11 cellular contexts compared by ENCODE assay signal in genomic region chr14:100108840-100109593, GRCh38. TPM values are rescaled to one million over a fixed set of nuclear protein-coding genes. Genes with fewer than 3 reads are reported as not detected.
DNase-seq lines count a peak whose midpoint lies in the region; ATAC-seq and TF ChIP-seq lines count a peak whose summit lies in the region.
"Had no signal": no experiment of that assay in that cellular context is flagged by ENCODE, and none has a peak within 500 bp of the region (broad histone marks: within the 10 kb centered on the region; RNA-seq: fewer than 3 reads in every experiment).

No MANE protein-coding gene starts in this region.

- peaks cover 19% of the 10 kb centered on the region for H3K36me3 Mint-ChIP-seq in activated CD4-positive, alpha-beta memory T cell treated with anti-CD3 and anti-CD28 coated beads for 36 hours
- H3K36me3 Mint-ChIP-seq in osteocyte (ENCODE audit: unreplicated experiment): peaks cover 13% of the 10 kb centered on the region

- DNase-seq in GM03348 (ENCODE audit: low spot score): peak; percentile 40
- DNase-seq in activated CD4-positive, alpha-beta memory T cell treated with anti-CD3 and anti-CD28 coated beads for 36 hours: no peak
- DNase-seq in fibroblast of mammary gland (ENCODE audit: low read depth): peak; percentile 85
- no peak for DNase-seq in osteocyte (ENCODE audit: extremely low spot score, unreplicated experiment)
- DNase-seq in NCI-H1092 (lab: John Stamatoyannopoulos, UW): no peak
- DNase-seq in NCI-H146 treated with DMSO at 0.1 percent for 48 hours (lab: John Stamatoyannopoulos, UW; ENCODE audit: unreplicated experiment): no peak
- DNase-seq: cerebellar nuclear complex had no signal

- POLR2A ChIA-PET in activated CD4-positive, alpha-beta memory T cell treated with anti-CD3 and anti-CD28 coated beads for 36 hours (lab: Charles Lee): interaction anchor here (1.4 to 11.3 kb wide), 4 partner anchors 28 to 47 kb away, joined by 4 to 200 read pairs (median 6); partner anchors contain the start of gene EVL

- H3K9me3 Mint-ChIP-seq in activated CD4-positive, alpha-beta memory T cell treated with anti-CD3 and anti-CD28 coated beads for 36 hours: no peaks in the 10 kb centered on the region
- H3K9me3 Mint-ChIP-seq in osteocyte (ENCODE audit: unreplicated experiment): no peaks in the 10 kb centered on the region

- intact Hi-C loops in activated CD4-positive, alpha-beta memory T cell treated with anti-CD3 and anti-CD28 coated beads for 36 hours (cut with micrococcal nuclease): loop anchor here (1.0 to 5.0 kb wide), 6 partner anchors 33 to 268 kb away; partner anchors contain the start of gene WDR25

- no peak for ATAC-seq in GM21515 (IDR thresholded peaks at IDR 0.05; ENCODE audit: unreplicated experiment)
- no peak for ATAC-seq in GM19324 (IDR thresholded peaks at IDR 0.05; ENCODE audit: low FRiP score, unreplicated experiment)

- peaks cover 55% of the 10 kb centered on the region for H3K4me1 Mint-ChIP-seq in activated CD4-positive, alpha-beta memory T cell treated with anti-CD3 and anti-CD28 coated beads for 36 hours (ENCODE audit: low read depth)
- peaks cover 59% of the 10 kb centered on the region for H3K4me1 Mint-ChIP-seq in osteocyte (ENCODE audit: unreplicated experiment)

- no peak overlapping the region for H3K4me3 Mint-ChIP-seq in activated CD4-positive, alpha-beta memory T cell treated with anti-CD3 and anti-CD28 coated beads for 36 hours
- H3K4me3 Mint-ChIP-seq in osteocyte (ENCODE audit: unreplicated experiment): no peak overlapping the region

- H3K4me3 ChIP-seq in fibroblast of mammary gland (ENCODE audit: control insufficient read depth, low read depth, low read length): no peak overlapping the region
- H3K4me3 ChIP-seq: GM12878, left lung had no signal

- H3K27me3 Mint-ChIP-seq in activated CD4-positive, alpha-beta memory T cell treated with anti-CD3 and anti-CD28 coated beads for 36 hours: no peaks in the 10 kb centered on the region
- H3K27me3 Mint-ChIP-seq in osteocyte (ENCODE audit: unreplicated experiment): no peaks in the 10 kb centered on the region

- TF ChIP-seq CTCF in fibroblast of mammary gland (conservative IDR thresholded peaks at IDR 0.05; ENCODE audit: control insufficient read depth, insufficient read depth, low read depth, low read length): no peak
- TF ChIP-seq CTCF in osteocyte (IDR thresholded peaks at IDR 0.05): no peak

- CTCF ChIA-PET in activated CD4-positive, alpha-beta memory T cell treated with anti-CD3 and anti-CD28 coated beads for 36 hours (lab: Charles Lee): interaction anchor here (0.6 to 16.3 kb wide), 30 partner anchors 9 to 536 kb away, joined by 3 to 573 read pairs (median 6); partner anchors contain the start of gene EVL

- H3K27ac Mint-ChIP-seq in activated CD4-positive, alpha-beta memory T cell treated with anti-CD3 and anti-CD28 coated beads for 36 hours: peak overlapping the region; percentile 90
- H3K27ac Mint-ChIP-seq in osteocyte (ENCODE audit: unreplicated experiment): peak overlapping the region; percentile 74

RNA-seq across cellular contexts. Expression of gene EVL, which starts 43.8 kb away (rescaled TPM):
- 100 to 1,000 TPM; 174 to 180 TPM for total RNA-seq in activated CD4-positive, alpha-beta memory T cell treated with anti-CD3 and anti-CD28 coated beads for 36 hours
- 136 and 157 TPM in 2 replicates for total RNA-seq in osteocyte

RNA-seq across cellular contexts. Expression of gene DEGS2, which starts 50.4 kb away (rescaled TPM):
- 1 to 10 TPM; 1.1 to 1.3 TPM for total RNA-seq in activated CD4-positive, alpha-beta memory T cell treated with anti-CD3 and anti-CD28 coated beads for 36 hours
- total RNA-seq in osteocyte: 0.19 and 0.21 TPM in 2 replicates

Comparison
In these comparisons a context has a peak if more than half of its experiments do, and no peak if none do; other contexts are left out.
1. DNase-seq: peak in GM03348 (single experiment) and fibroblast of mammary gland (single experiment); none in activated CD4-positive, alpha-beta memory T cell treated with anti-CD3 and anti-CD28 coated beads for 36 hours (single experiment), osteocyte (single experiment), NCI-H1092 (single experiment) and NCI-H146 treated with DMSO at 0.1 percent for 48 hours (single experiment).